8 cellular contexts compared by ENCODE assay signal in the genomic region with DNA sequence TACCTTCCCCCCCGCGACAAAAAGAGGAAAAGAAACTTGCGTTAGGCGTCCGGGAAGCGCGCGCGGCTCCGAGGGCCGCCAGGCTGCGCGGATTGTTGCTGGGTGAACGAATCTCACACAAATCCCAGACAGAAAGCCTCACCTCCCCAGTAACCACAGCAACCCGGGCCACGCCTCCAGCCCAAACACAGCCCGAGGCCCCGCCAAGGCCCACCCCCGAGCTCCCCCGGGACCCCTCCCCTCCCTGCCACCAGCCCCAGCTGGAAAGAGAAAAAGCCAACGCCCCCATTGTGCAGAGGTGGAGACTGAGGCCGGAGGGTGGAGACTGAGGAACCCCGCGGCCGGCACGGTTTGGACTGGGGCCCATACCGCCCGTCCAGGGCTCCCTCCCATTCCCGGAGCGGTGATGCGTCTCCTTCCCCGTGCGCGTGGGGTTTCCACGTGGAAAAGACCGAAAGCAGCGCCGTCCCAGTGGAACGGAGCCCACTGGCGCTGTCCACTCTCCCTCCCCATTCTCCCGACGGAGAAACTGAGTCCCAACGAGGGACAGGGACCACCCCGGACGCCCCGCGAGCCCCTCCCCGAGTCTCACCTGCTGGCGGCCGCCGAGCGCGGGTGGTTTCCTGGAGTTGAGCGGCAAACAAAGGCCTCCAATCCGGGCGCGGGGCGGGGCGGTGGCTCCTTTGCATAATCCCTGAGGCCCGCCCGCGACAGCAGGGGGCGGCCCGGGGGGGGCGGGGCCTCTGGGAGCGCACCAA. TPM values are rescaled to one million over a fixed set of nuclear protein-coding genes. Genes with fewer than 3 reads are reported as not detected.
A peak's percentile ranks its signal among the peaks of the same experiment; 100 is the strongest.
DNase-seq lines count a peak whose midpoint lies in the region; ATAC-seq and TF ChIP-seq lines count a peak whose summit lies in the region.

No MANE protein-coding gene starts in this region.

- DNase-seq in AG08396 (ENCODE audit: low spot score) (peak; percentile 98), NCI-H446 treated with DMSO at 0.1 percent for 48 hours (lab: John Stamatoyannopoulos, UW) (peak; percentile 61), cerebellum (ENCODE audit: low spot score) (peak; percentile 85), kidney tubule cell (ENCODE audit: low spot score) (peak; percentile 94)
- DNase-seq in activated CD4-positive, alpha-beta T cell treated with anti-CD3 and anti-CD28 coated beads for 1 hour = peak; percentile 90
- DNase-seq in stimulated activated CD4-positive, alpha-beta T cell treated with anti-CD3 and anti-CD28 coated beads, Interleukin-1b, Interleukin-23, amount 100 ng/mL, for 1 hour (ENCODE audit: low read depth in 2 of 2) = peak; percentile 84 to 93

- in situ Hi-C loops in GM18951 (cut with MboI; ENCODE audit: low sequenced_read_pairs, unreplicated experiment) = no loop called here

- peak; percentile 53 for TF ChIP-seq POLR2A in GM18951 (IDR thresholded peaks at IDR 0.05; ENCODE audit: extremely low read depth, insufficient read depth, insufficient read length)

- peak; percentile 78 for ATAC-seq in HG03159 (IDR thresholded peaks at IDR 0.05; ENCODE audit: unreplicated experiment)

RNA-seq across cellular contexts. Expression of gene AKNA, which starts 10.2 kb away (rescaled TPM):
- total RNA-seq in cerebellum = 10.6 TPM

Comparison
In these comparisons a context has a peak if more than half of its experiments do, and no peak if none do; other contexts are left out.
1. Peak in every context shown above with its lines: DNase-seq and ATAC-seq.